ENCODE assay signal across 8 cellular contexts in the genomic region with DNA sequence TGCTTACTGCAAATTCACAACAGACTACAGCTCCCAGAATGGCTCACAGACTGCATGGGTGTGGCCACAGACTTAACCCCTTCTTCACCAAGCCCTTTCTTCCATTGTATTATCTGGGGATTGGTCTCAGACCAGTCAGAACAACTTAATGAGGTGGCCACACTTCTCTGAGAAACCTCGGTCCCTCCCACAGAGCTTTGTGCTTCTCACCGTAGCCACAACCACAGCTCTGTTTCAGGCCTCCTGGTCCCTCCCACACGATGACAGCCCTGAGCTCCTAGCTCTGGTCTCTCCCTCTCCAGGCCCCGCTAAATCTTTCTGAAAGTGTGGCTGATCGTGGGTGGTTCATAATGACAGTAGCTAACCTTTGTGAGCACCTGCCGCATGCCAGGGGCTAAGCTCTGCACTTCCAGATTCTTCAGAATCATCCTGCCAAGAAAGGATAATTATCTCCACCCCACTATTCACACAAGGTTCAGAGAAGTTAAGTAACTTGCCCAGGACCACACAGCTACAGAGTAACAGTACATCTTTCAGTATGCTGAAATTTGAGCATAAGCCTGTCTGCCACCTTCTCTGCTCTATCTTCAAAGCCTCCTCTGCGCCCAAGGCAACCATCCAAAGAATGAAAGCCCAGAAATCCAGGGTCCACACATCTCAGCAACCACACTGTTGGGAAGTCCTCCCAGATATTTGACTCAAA.
DNase-seq lines count a peak whose midpoint lies in the region; ATAC-seq, FAIRE-seq and TF ChIP-seq lines count a peak whose summit lies in the region.

No MANE protein-coding gene starts in this region.

- peaks cover 24% of the 10 kb centered on the region for H3K27me3 Mint-ChIP-seq in nephron progenitor cell (ENCODE audit: low read depth, poor library complexity)

- ATAC-seq in GM19455 (IDR thresholded peaks at IDR 0.05; ENCODE audit: unreplicated experiment) (peak; percentile 93), HG03432 (IDR thresholded peaks at IDR 0.05; ENCODE audit: unreplicated experiment) (peak; percentile 91)

- no peaks in the 10 kb centered on the region for H3K36me3 Mint-ChIP-seq in nephron progenitor cell (ENCODE audit: low read depth)

- no peak for TF ChIP-seq CTCF in GM10266 (IDR thresholded peaks at IDR 0.05; ENCODE audit: control insufficient read depth, insufficient read depth, low read depth, missing control alignments)
- TF ChIP-seq CTCF in nephron progenitor cell (IDR thresholded peaks at IDR 0.05), result no peak

- no peaks in the 10 kb centered on the region for H3K9me3 Mint-ChIP-seq in nephron progenitor cell

- DNase-seq in GM10266 (ENCODE audit: extremely low spot score) (peak; percentile 87), astrocyte of the hippocampus (ENCODE audit: low read depth, low spot score) (peak; percentile 90), RCC 7860 (ENCODE audit: low spot score) (no peak), nephron progenitor cell (no peak), D341Med (ENCODE audit: low spot score) (no peak)
- no peak for DNase-seq in central memory CD4-positive, alpha-beta T cell

- H3K4me3 Mint-ChIP-seq in nephron progenitor cell, result no peak overlapping the region

- FAIRE-seq in RCC 7860 (lab: Jason Lieb, UNC), result no peak

- H3K27ac Mint-ChIP-seq in nephron progenitor cell, result no peak overlapping the region

- peaks cover 20% of the 10 kb centered on the region for H3K4me1 Mint-ChIP-seq in nephron progenitor cell

Comparison
In these comparisons a context has a peak if more than half of its experiments do, and no peak if none do; other contexts are left out.
1. DNase-seq: peak in GM10266 (single experiment) and astrocyte of the hippocampus (single experiment); none in RCC 7860 (single experiment), central memory CD4-positive, alpha-beta T cell (single experiment), nephron progenitor cell (single experiment) and D341Med (single experiment).